8 cellular contexts compared by ENCODE assay signal in genomic region chr5:9361835-9362234, GRCh38.
DNase-seq lines count a peak whose midpoint lies in the region; ATAC-seq and TF ChIP-seq lines count a peak whose summit lies in the region.

No MANE protein-coding gene starts in this region.

- no peaks in the 10 kb centered on the region for H4K20me1 ChIP-seq in DOHH2 (ENCODE audit: control insufficient read depth, insufficient read depth, low read depth, low read length)

- H3K9me3 Mint-ChIP-seq in stimulated activated naive CD8-positive, alpha-beta T cell treated with anti-CD3 and anti-CD28 coated beads, Interleukin-15, amount 100 ng/mL, for 72 hours = peaks cover 0 to 10% of the 10 kb centered on the region in 2 donors

- ATAC-seq in GM19372 (IDR thresholded peaks at IDR 0.05; ENCODE audit: low read depth, unreplicated experiment) (peak; percentile 58), HG03280 (IDR thresholded peaks at IDR 0.05; ENCODE audit: unreplicated experiment) (peak; percentile 84), GM18520 (IDR thresholded peaks at IDR 0.05; ENCODE audit: unreplicated experiment) (no peak)
- ATAC-seq in stimulated activated naive CD8-positive, alpha-beta T cell treated with anti-CD3 and anti-CD28 coated beads, Interleukin-15, amount 100 ng/mL, for 72 hours = no peak

- no peak overlapping the region for H3K27ac Mint-ChIP-seq in stimulated activated naive CD8-positive, alpha-beta T cell treated with anti-CD3 and anti-CD28 coated beads, Interleukin-15, amount 100 ng/mL, for 72 hours

- DNase-seq in NOMO-1 treated with DMSO at 0.1 percent for 48 hours (lab: John Stamatoyannopoulos, UW; ENCODE audit: unreplicated experiment) (peak; percentile 48), ascending aorta (ENCODE audit: low spot score in 2 of 2) (no peak), iris pigment epithelial cell (ENCODE audit: low read depth) (peak; percentile 76)
- DNase-seq in stimulated activated naive CD8-positive, alpha-beta T cell treated with anti-CD3 and anti-CD28 coated beads, Interleukin-15, amount 100 ng/mL, for 72 hours = peak; percentile 4 to 10

- H3K4me1 ChIP-seq in DOHH2 (ENCODE audit: control insufficient read depth, low read length) (no peaks in the 10 kb centered on the region), ascending aorta (peaks cover 0 to 9% of the 10 kb centered on the region in 2 donors)

- no peak overlapping the region for H3K4me3 Mint-ChIP-seq in stimulated activated naive CD8-positive, alpha-beta T cell treated with anti-CD3 and anti-CD28 coated beads, Interleukin-15, amount 100 ng/mL, for 72 hours

- H3F3A ChIP-seq in DOHH2 (ENCODE audit: control insufficient read depth, insufficient read depth) = no peaks in the 10 kb centered on the region

- intact Hi-C loops in ascending aorta (cut with DNase I) = loop anchor here (5.0 kb wide), 1 partner anchor 180 kb away; no protein-coding TSS in a partner anchor

- H3K27me3 ChIP-seq in DOHH2 (ENCODE audit: control insufficient read depth, low read length) (no peaks in the 10 kb centered on the region), ascending aorta (no peaks in the 10 kb centered on the region)

- H3K9me3 ChIP-seq in DOHH2 (ENCODE audit: control insufficient read depth, insufficient read depth, low read length) (no peaks in the 10 kb centered on the region), ascending aorta (no peaks in the 10 kb centered on the region)

- H3K36me3 ChIP-seq in DOHH2 (ENCODE audit: control insufficient read depth, low read length) = no peaks in the 10 kb centered on the region
- no peaks in the 10 kb centered on the region for H3K36me3 ChIP-seq in ascending aorta

- no peak overlapping the region for H3K4me2 ChIP-seq in DOHH2 (ENCODE audit: low read length)

- H3K4me3 ChIP-seq in DOHH2 (ENCODE audit: low read length) (no peak overlapping the region), ascending aorta (no peak overlapping the region)

- no peaks in the 10 kb centered on the region for H3K4me1 Mint-ChIP-seq in stimulated activated naive CD8-positive, alpha-beta T cell treated with anti-CD3 and anti-CD28 coated beads, Interleukin-15, amount 100 ng/mL, for 72 hours

- H3K27ac ChIP-seq in DOHH2 (ENCODE audit: low read depth, low read length) (no peak overlapping the region), ascending aorta (peak overlapping the region in 1 of 2 donors; percentile 75)

- TF ChIP-seq CTCF in DOHH2 (IDR thresholded peaks at IDR 0.05; ENCODE audit: low read depth, low read length, poor library complexity, severe bottlenecking) = peak; percentile 95
- peak in 2 of 3 experiments; percentile 35 to 42 for TF ChIP-seq CTCF in ascending aorta (IDR thresholded peaks at IDR 0.05)

- H3K79me2 ChIP-seq in DOHH2 (ENCODE audit: control insufficient read depth, low read length) = no peaks in the 10 kb centered on the region

- no peaks in the 10 kb centered on the region for H3K9me2 ChIP-seq in DOHH2 (replicated peaks; ENCODE audit: control insufficient read depth, low read length)

- H3K27me3 Mint-ChIP-seq in stimulated activated naive CD8-positive, alpha-beta T cell treated with anti-CD3 and anti-CD28 coated beads, Interleukin-15, amount 100 ng/mL, for 72 hours = no peaks in the 10 kb centered on the region

Comparison
In these comparisons a context has a peak if more than half of its experiments do, and no peak if none do; other contexts are left out.
1. ATAC-seq: peak in GM19372 (single experiment) and HG03280 (single experiment); none in stimulated activated naive CD8-positive, alpha-beta T cell treated with anti-CD3 and anti-CD28 coated beads, Interleukin-15, amount 100 ng/mL, for 72 hours (single experiment) and GM18520 (single experiment).
2. DNase-seq: peak in NOMO-1 treated with DMSO at 0.1 percent for 48 hours (single experiment), iris pigment epithelial cell (single experiment) and stimulated activated naive CD8-positive, alpha-beta T cell treated with anti-CD3 and anti-CD28 coated beads, Interleukin-15, amount 100 ng/mL, for 72 hours (2 of 2); none in ascending aorta (0 of 2).